11 cellular contexts compared by ENCODE assay signal in the genomic region with DNA sequence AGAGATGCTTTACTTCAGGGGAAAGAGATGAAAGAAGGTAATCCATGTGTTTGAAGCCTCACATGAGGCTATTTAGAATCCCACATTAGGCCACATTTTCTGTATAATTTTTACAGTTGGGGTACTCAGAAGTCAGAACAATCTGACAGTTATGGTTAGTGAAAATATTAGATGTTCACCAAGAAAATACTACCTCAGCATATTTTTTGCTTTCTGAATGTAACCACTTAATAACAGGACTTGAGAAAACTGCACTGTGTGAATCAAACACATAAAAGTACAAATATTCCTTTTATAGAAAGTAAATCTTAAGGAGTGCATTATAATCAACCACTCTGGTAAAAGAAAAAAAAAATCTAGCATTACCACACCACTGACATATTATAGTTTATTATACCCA.
"Had no signal": no experiment of that assay in that cellular context is flagged by ENCODE, and none has a peak within 500 bp of the region (broad histone marks: within the 10 kb centered on the region; RNA-seq: fewer than 3 reads in every experiment).

No MANE protein-coding gene starts in this region.

- H3K4me2 ChIP-seq: GM23338 had no signal

- H3K4me3 Mint-ChIP-seq: GM23338, H9, HFFc6 had no signal

- H3K9ac ChIP-seq: GM23248 had no signal

- H3K9me3 Mint-ChIP-seq: GM23338, HFFc6 had no signal

- ATAC-seq: GM23338, HCT116 had no signal

- H3K27ac ChIP-seq: GM23248 had no signal

- H3K4me1 ChIP-seq: HAP-1 had no signal

- H3K4me3 ChIP-seq: GM23248, GM23338, HAP-1 had no signal

- H3K4me1 Mint-ChIP-seq: GM23338, H9 had no signal

- FAIRE-seq: H1, H54 had no signal

- H2AFZ ChIP-seq: GM23248, GM23338 had no signal

- H3K9me3 ChIP-seq: HAP-1 had no signal

- DNase-seq: GM23248, GOT3, H7, H9, HCEC 1CT, HFFc6 had no signal

- H3K36me3 ChIP-seq: HAP-1 had no signal

- H3K27ac Mint-ChIP-seq: GM23338, H9, HFFc6 had no signal
